Comparison of ENCODE assay signal across 10 cellular contexts in the genomic region with DNA sequence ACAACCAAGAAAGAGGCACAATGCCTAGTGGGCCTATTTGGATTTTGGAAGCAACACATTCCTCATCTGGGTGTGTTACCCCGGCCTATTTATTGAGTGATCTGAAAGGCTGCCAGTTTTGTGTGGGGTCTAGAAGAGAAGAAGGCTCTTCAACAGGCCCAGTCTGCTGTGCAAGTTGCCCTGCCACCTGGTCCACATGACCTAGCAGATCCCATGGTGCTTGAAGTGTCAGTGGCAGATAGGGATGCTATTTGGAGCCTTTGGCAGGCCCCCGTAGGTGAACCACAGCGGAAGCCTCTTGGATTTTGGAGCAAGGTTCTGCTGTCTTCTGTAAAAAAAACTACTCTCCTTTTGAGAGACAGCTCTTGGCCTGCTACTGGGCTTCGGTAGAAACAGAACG.
"Had no signal": no experiment of that assay in that cellular context is flagged by ENCODE, and none has a peak within 500 bp of the region (broad histone marks: within the 10 kb centered on the region; RNA-seq: fewer than 3 reads in every experiment).

No MANE protein-coding gene starts in this region.

- H3K36me3 ChIP-seq: HAP-1 had no signal

- H3K9me3 ChIP-seq: HAP-1 had no signal

- H3K4me3 ChIP-seq: GM23248, GM23338, HAP-1 had no signal

- DNase-seq: GM23248, GOT3, H7, H9, HCEC 1CT, HFFc6 had no signal

- H3K27ac ChIP-seq: GM23248 had no signal

- FAIRE-seq: H1, H54 had no signal

- H3K4me1 ChIP-seq: HAP-1 had no signal
